In the genomic region with DNA sequence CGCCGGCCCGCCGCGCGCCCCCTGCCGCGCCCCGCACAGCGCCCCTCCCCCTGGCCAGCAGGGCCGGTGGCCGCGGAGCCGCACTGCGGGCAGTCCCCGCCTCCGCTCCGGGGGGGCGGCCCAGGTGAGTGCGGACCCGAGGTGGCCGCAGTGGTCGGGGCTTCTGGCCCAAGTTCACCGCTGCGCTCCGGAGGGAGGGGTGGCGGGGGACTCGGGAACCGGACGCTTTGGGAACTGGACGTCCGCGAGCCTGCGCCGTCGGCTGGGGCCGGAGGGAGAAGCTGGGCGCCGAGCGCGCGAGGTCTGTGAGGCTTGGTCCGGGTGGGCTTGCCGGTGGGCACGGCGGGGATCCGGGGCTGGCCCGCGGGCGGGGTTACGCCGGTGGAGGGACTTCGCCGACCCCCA, we compare ENCODE assay signal across 1 cellular context.
TF ChIP-seq lines count a peak whose summit lies in the region.

No MANE protein-coding gene starts in this region.

TF ChIP-seq in HepG2, 621 proteins besides CTCF, POLR2A, EP300 and RAD21 (continued from another document):
- peak; percentile 77 for TF ChIP-seq PATZ1 (CRISPR knock-in tag; IDR thresholded peaks at IDR 0.05)
- peak; percentile 20; the same call in 1 of the 2 replicates for TF ChIP-seq BCL3 (CRISPR knock-in tag; IDR thresholded peaks at IDR 0.05)
- TF ChIP-seq NR2C2 (CRISPR knock-in tag; IDR thresholded peaks at IDR 0.05; ENCODE audit: borderline replicate concordance) = no peak
- TF ChIP-seq MTA1 (CRISPR knock-in tag; IDR thresholded peaks at IDR 0.05; ENCODE audit: borderline replicate concordance) = 0 out of 2 replicates have a peak, but pooled peaks have one; percentile 46
- peak; percentile 31; the same call in 1 of the 2 replicates for TF ChIP-seq ARNTL (CRISPR knock-in tag; IDR thresholded peaks at IDR 0.05)
- TF ChIP-seq PAX8 (CRISPR knock-in tag; IDR thresholded peaks at IDR 0.05; ENCODE audit: borderline replicate concordance) = peak; percentile 76; the same call in 1 of the 2 replicates
- 0 out of 2 replicates have a peak, but pooled peaks have one; percentile 38 for TF ChIP-seq ZNF609 (CRISPR knock-in tag; IDR thresholded peaks at IDR 0.05; ENCODE audit: borderline replicate concordance)
- TF ChIP-seq FIP1L1 (IDR thresholded peaks at IDR 0.05; ENCODE audit: borderline replicate concordance, insufficient read depth, low read depth, low read length) = no peak
- TF ChIP-seq TARDBP (CRISPR knock-in tag; IDR thresholded peaks at IDR 0.05) = no peak
- no peak for TF ChIP-seq FOXA1 (IDR thresholded peaks at IDR 0.05)
- TF ChIP-seq FOXA1 (CRISPR knock-in tag; IDR thresholded peaks at IDR 0.05) = no peak
- TF ChIP-seq SMYD3 (CRISPR knock-in tag; IDR thresholded peaks at IDR 0.05) = no peak
- TF ChIP-seq MAZ (IDR thresholded peaks at IDR 0.05; ENCODE audit: borderline replicate concordance, low read depth, low read length) = no peak
- 0 out of 2 replicates have a peak, but pooled peaks have one; percentile 55 for TF ChIP-seq MAZ (CRISPR knock-in tag; IDR thresholded peaks at IDR 0.05; ENCODE audit: low read depth)
- TF ChIP-seq ZNF563 (CRISPR knock-in tag; IDR thresholded peaks at IDR 0.05) = no peak
- no peak for TF ChIP-seq RAD51 (IDR thresholded peaks at IDR 0.05; ENCODE audit: borderline replicate concordance)
- TF ChIP-seq BORCS8-MEF2B (CRISPR knock-in tag; IDR thresholded peaks at IDR 0.05) = peak; percentile 57; the same call in 1 of the 2 replicates
- peak; percentile 33; the same call in 1 of the 2 replicates for TF ChIP-seq KDM5B (CRISPR knock-in tag; IDR thresholded peaks at IDR 0.05; ENCODE audit: borderline replicate concordance)
- no peak for TF ChIP-seq ZNF530 (CRISPR knock-in tag; IDR thresholded peaks at IDR 0.05; ENCODE audit: low read depth)
- TF ChIP-seq HOXD1 (CRISPR knock-in tag; IDR thresholded peaks at IDR 0.05) = no peak
- peak; percentile 50; the same call in 1 of the 2 replicates for TF ChIP-seq ZBTB7B (CRISPR knock-in tag; IDR thresholded peaks at IDR 0.05)
- 0 out of 2 replicates have a peak, but pooled peaks have one; percentile 76 for TF ChIP-seq TMF1 (CRISPR knock-in tag; IDR thresholded peaks at IDR 0.05; ENCODE audit: low read depth)
- 0 out of 2 replicates have a peak, but pooled peaks have one; percentile 6 for TF ChIP-seq SALL1 (CRISPR knock-in tag; IDR thresholded peaks at IDR 0.05)
- no peak for TF ChIP-seq XRCC5 (optimal IDR thresholded peaks at IDR 0.05; ENCODE audit: low read length)
- no peak for TF ChIP-seq SRSF1 (optimal IDR thresholded peaks at IDR 0.05; ENCODE audit: low read depth, low read length)
- peak; percentile 44 for TF ChIP-seq ASH2L (IDR thresholded peaks at IDR 0.05; ENCODE audit: insufficient read length, low read depth, low read length)
- TF ChIP-seq ZMYM2 (CRISPR knock-in tag; IDR thresholded peaks at IDR 0.05) = no peak
- 0 out of 2 replicates have a peak, but pooled peaks have one; percentile 55 for TF ChIP-seq ZNF30 (CRISPR knock-in tag; IDR thresholded peaks at IDR 0.05)
- no peak for TF ChIP-seq MBNL3 (CRISPR knock-in tag; conservative IDR thresholded peaks at IDR 0.05)
- no peak for TF ChIP-seq MLXIP (CRISPR knock-in tag; IDR thresholded peaks at IDR 0.05; ENCODE audit: borderline replicate concordance)
- TF ChIP-seq ZSCAN9 (CRISPR knock-in tag; IDR thresholded peaks at IDR 0.05; ENCODE audit: borderline replicate concordance) = no peak
- TF ChIP-seq, protein P1, sequence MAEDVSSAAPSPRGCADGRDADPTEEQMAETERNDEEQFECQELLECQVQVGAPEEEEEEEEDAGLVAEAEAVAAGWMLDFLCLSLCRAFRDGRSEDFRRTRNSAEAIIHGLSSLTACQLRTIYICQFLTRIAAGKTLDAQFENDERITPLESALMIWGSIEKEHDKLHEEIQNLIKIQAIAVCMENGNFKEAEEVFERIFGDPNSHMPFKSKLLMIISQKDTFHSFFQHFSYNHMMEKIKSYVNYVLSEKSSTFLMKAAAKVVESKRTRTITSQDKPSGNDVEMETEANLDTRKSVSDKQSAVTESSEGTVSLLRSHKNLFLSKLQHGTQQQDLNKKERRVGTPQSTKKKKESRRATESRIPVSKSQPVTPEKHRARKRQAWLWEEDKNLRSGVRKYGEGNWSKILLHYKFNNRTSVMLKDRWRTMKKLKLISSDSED (CRISPR knock-in tag; IDR thresholded peaks at IDR 0.05) = no peak
- no peak for TF ChIP-seq ZNF75D (CRISPR knock-in tag; IDR thresholded peaks at IDR 0.05; ENCODE audit: borderline replicate concordance)
